19 cellular contexts compared by ENCODE assay signal in the genomic region with DNA sequence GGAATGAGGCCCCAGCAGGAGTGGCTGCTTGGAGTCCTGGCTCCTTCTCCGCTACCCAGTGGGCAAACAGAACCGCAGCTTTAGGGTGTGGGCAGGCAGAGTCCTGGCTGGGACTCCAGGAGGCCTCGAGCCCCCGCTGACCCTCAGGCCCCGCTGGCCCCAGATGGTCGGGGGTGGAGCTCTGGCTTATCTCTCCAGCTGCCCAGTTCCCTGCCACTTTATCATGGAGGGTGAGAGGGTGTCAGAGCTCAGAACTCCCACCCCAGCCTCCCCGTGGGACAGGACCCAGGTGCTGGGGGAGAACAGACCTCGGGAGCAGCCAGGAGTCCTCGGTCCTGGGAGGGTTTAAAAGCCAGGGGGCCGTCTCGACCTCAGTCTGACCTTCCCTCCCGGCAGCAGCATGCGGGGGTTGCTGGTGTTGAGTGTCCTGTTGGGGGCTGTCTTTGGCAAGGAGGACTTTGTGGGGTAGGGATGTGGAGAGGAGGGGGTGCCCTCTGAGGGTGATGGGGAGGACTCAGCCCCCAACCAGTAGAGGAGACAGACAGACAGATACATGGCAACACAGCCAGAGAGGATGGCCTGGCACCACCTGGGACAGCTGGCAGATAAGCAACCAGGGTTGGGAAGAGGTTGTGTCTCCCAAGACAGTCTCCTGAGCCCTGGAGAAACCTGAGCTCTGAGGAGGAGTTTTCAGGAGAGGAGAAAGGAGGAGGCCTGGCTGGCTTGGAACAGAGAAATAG. TPM values are rescaled to one million over a fixed set of nuclear protein-coding genes. Genes with fewer than 3 reads are reported as not detected.
DNase-seq lines count a peak whose midpoint lies in the region; FAIRE-seq and TF ChIP-seq lines count a peak whose summit lies in the region.
"Had no signal": no experiment of that assay in that cellular context is flagged by ENCODE, and none has a peak within 500 bp of the region (broad histone marks: within the 10 kb centered on the region; RNA-seq: fewer than 3 reads in every experiment).

Gene CPA1 (plus strand): TSS at position 374 of the 740 bp plus-strand sequence. CDS start 27 bp downstream, at position 401.

- H3K36me3 ChIP-seq in spleen = no peaks in the 10 kb centered on the region
- H3K36me3 ChIP-seq: right lobe of liver, thyroid gland had no signal

- TF ChIP-seq POLR2A in spleen (IDR thresholded peaks at IDR 0.05) = no peak

- 16 to 53% (median 47%) methylated on average over 12 to 13 of the region's 13 CpGs for WGBS in adipose tissue, 3 donors
- 50 to 71% (median 56%) methylated on average over 13 of the region's 13 CpGs for WGBS in spleen, 5 donors

- DNase-seq in NCI-H2171 treated with DMSO at 0.1 percent for 48 hours (lab: John Stamatoyannopoulos, UW) = peak; percentile 23
- DNase-seq in NCI-H2171 (lab: John Stamatoyannopoulos, UW) = no peak
- DNase-seq in mesenteric fat pad (ENCODE audit: low spot score) = peak; percentile 75
- DNase-seq in spleen = no peak
- DNase-seq in midbrain (lab: John Stamatoyannopoulos, UW) = no peak
- DNase-seq in urothelium cell line (ENCODE audit: low spot score) = no peak
- no peak for DNase-seq in activated CD4-positive, alpha-beta T cell treated with anti-CD3 and anti-CD28 coated beads, Interleukin-2, amount 50 U/mL, for 1 hour
- DNase-seq: activated CD8-positive, alpha-beta T cell treated with anti-CD3 and anti-CD28 coated beads, Interleukin-2, amount 10 ng/mL, durations not matched to agents 7 days and 5 days; activated naive CD8-positive, alpha-beta T cell treated with anti-CD3 and anti-CD28 coated beads for 36 hours; DMS153; HCEC 1CT; NCI-H1105; thyroid gland had no signal

- no peak for TF ChIP-seq CTCF in spleen (IDR thresholded peaks at IDR 0.05 in 8 of 11, conservative IDR thresholded peaks at IDR 0.05 in 3 of 11)

- no peak within 1 kb of the TSS for H3K27ac ChIP-seq in adipose tissue (ENCODE audit: low read depth, low read length)
- H3K27ac ChIP-seq in spleen = peak within 1 kb of the TSS; percentile 32 to 71 (median 50)
- H3K27ac ChIP-seq: right lobe of liver, thyroid gland had no signal

- H3K4me3 ChIP-seq in spleen = no peak within 1 kb of the TSS
- H3K4me3 ChIP-seq: right lobe of liver, thyroid gland had no signal

- intact Hi-C loops in spleen (cut with DNase I; ENCODE audit: low total_unique reads) = no loop called here

- peaks cover 0 to 20% (median 15%) of the 10 kb centered on the region in 8 donors for H3K9me3 ChIP-seq in spleen
- H3K9me3 ChIP-seq: right lobe of liver, thyroid gland had no signal

- no peak for FAIRE-seq in urothelium cell line (lab: Jason Lieb, UNC)
- FAIRE-seq: HTR-8/SVneo had no signal

- peaks cover 0 to 32% (median 15%) of the 10 kb centered on the region in 6 donors for H3K4me1 ChIP-seq in spleen
- H3K4me1 ChIP-seq: right lobe of liver, thyroid gland had no signal

- H3K27me3 ChIP-seq in spleen (replicated peaks in 1 of 7) = no peaks in the 10 kb centered on the region
- H3K27me3 ChIP-seq: right lobe of liver, thyroid gland had no signal

RNA-seq across cellular contexts. Expression of gene CPA1, which starts in this region (rescaled TPM):
- over 10,000 TPM in 1 of 3 donors, 10 to 100 TPM in 1, 1 to 10 TPM in 1; 5.3 to 12,264 (median 18.3) TPM for polyA plus RNA-seq in adipose tissue
- total RNA-seq in mesenteric fat pad = 4.0 TPM
- 1 to 10 TPM; 1.2 to 8.1 (median 4.0) TPM for total RNA-seq in spleen
- polyA plus RNA-seq in spleen = 1 to 10 TPM in 2 of 3 donors, under 1 TPM in 1; 0.79 to 1.4 (median 1.3) TPM
- total RNA-seq: A673; activated CD8-positive, alpha-beta T cell treated with anti-CD3 and anti-CD28 coated beads, Interleukin-2, amount 10 ng/mL, durations not matched to agents 7 days and 5 days; activated naive CD8-positive, alpha-beta T cell treated with anti-CD3 and anti-CD28 coated beads for 36 hours; kidney epithelial cell; right lobe of liver; T-helper 2 cell treated with Interferon-gamma antibody and Interleukin-4, amounts not matched to agents 100 ng/mL and 5 ng/mL, for 36 hours had no signal

Comparison
In these comparisons a context has a peak if more than half of its experiments do, and no peak if none do; other contexts are left out.
1. DNase-seq: peak in NCI-H2171 treated with DMSO at 0.1 percent for 48 hours (single experiment) and mesenteric fat pad (single experiment); none in NCI-H2171 (single experiment), spleen (single experiment), midbrain (single experiment), urothelium cell line (single experiment) and activated CD4-positive, alpha-beta T cell treated with anti-CD3 and anti-CD28 coated beads, Interleukin-2, amount 50 U/mL, for 1 hour (single experiment).